In the genomic region with DNA sequence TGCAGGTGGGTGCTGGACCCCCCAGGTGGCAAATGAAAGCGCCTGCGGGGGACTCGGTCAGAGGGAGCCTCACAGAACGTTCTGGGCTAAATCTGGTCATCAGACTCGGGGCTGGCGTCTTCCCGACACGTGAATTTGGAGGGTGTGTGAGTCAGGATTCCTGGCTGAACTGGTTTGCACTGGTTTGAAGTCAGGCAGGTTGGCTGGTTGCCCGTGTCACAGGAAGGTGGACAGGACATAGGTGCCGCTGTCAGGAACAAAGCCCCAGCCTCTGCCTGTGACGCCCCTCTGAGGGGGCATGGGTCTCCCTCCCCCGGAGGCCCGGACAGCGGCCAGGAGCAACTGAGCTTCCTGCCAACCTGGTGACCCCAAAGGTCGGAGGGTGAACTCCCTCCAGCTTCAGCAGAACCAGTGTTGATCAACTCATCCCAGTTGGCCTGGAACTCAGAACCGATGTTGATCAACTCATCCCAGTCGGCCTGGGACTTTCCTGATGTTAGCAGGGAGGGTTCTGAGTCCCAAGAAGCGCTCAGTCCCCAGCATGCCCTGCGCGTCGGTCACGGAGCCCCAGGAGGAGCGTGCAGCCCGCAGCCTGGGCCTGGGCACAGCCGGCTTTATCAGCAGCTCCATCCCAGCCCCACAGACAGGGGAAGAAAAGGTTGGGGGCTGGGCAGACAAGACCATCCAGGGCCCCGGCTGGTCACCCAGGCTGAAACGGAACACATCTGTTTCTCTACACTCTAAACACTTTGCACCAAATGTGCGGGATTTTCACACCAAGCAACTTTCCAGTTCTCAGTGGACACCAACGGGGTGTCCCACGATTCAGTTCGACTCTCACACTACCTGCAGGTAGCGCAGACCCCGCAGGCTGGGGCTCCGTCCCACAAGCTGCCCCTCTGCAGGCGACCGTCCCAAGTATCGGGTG, we compare ENCODE assay signal across 13 cellular contexts. TPM values are rescaled to one million over a fixed set of nuclear protein-coding genes. Genes with fewer than 3 reads are reported as not detected.
A peak's percentile ranks its signal among the peaks of the same experiment; 100 is the strongest.
DNase-seq lines count a peak whose midpoint lies in the region; ATAC-seq and TF ChIP-seq lines count a peak whose summit lies in the region.
"Had no signal": no experiment of that assay in that cellular context is flagged by ENCODE, and none has a peak within 500 bp of the region (broad histone marks: within the 10 kb centered on the region; RNA-seq: fewer than 3 reads in every experiment).

No MANE protein-coding gene starts in this region.

- no peaks in the 10 kb centered on the region for H3K36me3 Mint-ChIP-seq in activated T-cell treated with anti-CD3 and anti-CD28 coated beads, Interleukin-2, amount 50 U/mL, for 4 hours (ENCODE audit: insufficient read depth)
- H3K36me3 Mint-ChIP-seq in activated T-cell treated with anti-CD3 and anti-CD28 coated beads, Interleukin-2, amount 50 U/mL, for 72 hours (ENCODE audit: insufficient read depth in 2 of 2) = no peaks in the 10 kb centered on the region
- H3K36me3 Mint-ChIP-seq: memory B cell; stimulated activated memory B cell treated with anti-CD40 and anti-IgM and Interleukin-4, amounts not matched to agents 10 μg/mL and 1 μg/mL and 100 μg/mL, for 72 hours had no signal

- no peaks in the 10 kb centered on the region for H3K9me3 Mint-ChIP-seq in activated T-cell treated with anti-CD3 and anti-CD28 coated beads, Interleukin-2, amount 50 U/mL, for 4 hours
- H3K9me3 Mint-ChIP-seq in activated T-cell treated with anti-CD3 and anti-CD28 coated beads, Interleukin-2, amount 50 U/mL, for 72 hours = no peaks in the 10 kb centered on the region
- H3K9me3 Mint-ChIP-seq: memory B cell; stimulated activated memory B cell treated with anti-CD40 and anti-IgM and Interleukin-4, amounts not matched to agents 10 μg/mL and 1 μg/mL and 100 μg/mL, for 72 hours had no signal

- intact Hi-C loops in body of pancreas (cut with DNase I) (no loop called here), lower lobe of right lung (cut with DNase I) (no loop called here), transverse colon (cut with DNase I; ENCODE audit: low total_unique reads) (no loop called here)

- H3K27ac ChIP-seq in body of pancreas = no peak overlapping the region
- no peak overlapping the region for H3K27ac ChIP-seq in lower lobe of right lung
- H3K27ac ChIP-seq in transverse colon = no peak overlapping the region
- H3K27ac ChIP-seq: SJCRH30 had no signal

- TF ChIP-seq EP300 in transverse colon (IDR thresholded peaks at IDR 0.05; ENCODE audit: low read depth) = no peak

- H3K27ac Mint-ChIP-seq in activated T-cell treated with anti-CD3 and anti-CD28 coated beads, Interleukin-2, amount 50 U/mL, for 72 hours = no peak overlapping the region
- H3K27ac Mint-ChIP-seq: memory B cell; stimulated activated memory B cell treated with anti-CD40 and anti-IgM and Interleukin-4, amounts not matched to agents 10 μg/mL and 1 μg/mL and 100 μg/mL, for 72 hours had no signal

- no peaks in the 10 kb centered on the region for H3K36me3 ChIP-seq in body of pancreas (replicated peaks in 1 of 2; ENCODE audit: insufficient read depth in 1 of 2, low read depth in 2 of 2)
- H3K36me3 ChIP-seq in lower lobe of right lung = no peaks in the 10 kb centered on the region
- no peaks in the 10 kb centered on the region for H3K36me3 ChIP-seq in transverse colon
- H3K36me3 ChIP-seq: SJCRH30 had no signal

- H3K4me1 Mint-ChIP-seq in activated T-cell treated with anti-CD3 and anti-CD28 coated beads, Interleukin-2, amount 50 U/mL, for 4 hours (ENCODE audit: low read depth) = peaks cover 12% of the 10 kb centered on the region
- H3K4me1 Mint-ChIP-seq in activated T-cell treated with anti-CD3 and anti-CD28 coated beads, Interleukin-2, amount 50 U/mL, for 72 hours (ENCODE audit: low read depth) = no peaks in the 10 kb centered on the region
- H3K4me1 Mint-ChIP-seq: stimulated activated memory B cell treated with anti-CD40 and anti-IgM and Interleukin-4, amounts not matched to agents 10 μg/mL and 1 μg/mL and 100 μg/mL, for 72 hours had no signal

- H3K4me1 ChIP-seq in body of pancreas (peaks cover 13% of the 10 kb centered on the region), lower lobe of right lung (no peaks in the 10 kb centered on the region), transverse colon (peaks cover 0 to 5% (median 0%) of the 10 kb centered on the region in 4 donors)
- H3K4me1 ChIP-seq: SJCRH30 had no signal

- no peak for TF ChIP-seq CTCF in body of pancreas (IDR thresholded peaks at IDR 0.05)
- no peak for TF ChIP-seq CTCF in lower lobe of right lung (IDR thresholded peaks at IDR 0.05)
- no peak for TF ChIP-seq CTCF in transverse colon (IDR thresholded peaks at IDR 0.05)

- DNase-seq in activated T-cell treated with anti-CD3 and anti-CD28 coated beads, Interleukin-2, amount 50 U/mL, for 4 hours = peak; percentile 4
- no peak for DNase-seq in activated T-cell treated with anti-CD3 and anti-CD28 coated beads, Interleukin-2, amount 50 U/mL, for 72 hours
- peak; percentile 69 to 87 (median 80) for DNase-seq in body of pancreas
- peak; percentile 74 for DNase-seq in lower lobe of right lung
- DNase-seq in transverse colon = peak; percentile 76
- DNase-seq: NCI-H187 treated with DMSO at 0.1 percent for 48 hours had no signal

- no peaks in the 10 kb centered on the region for H3K27me3 Mint-ChIP-seq in activated T-cell treated with anti-CD3 and anti-CD28 coated beads, Interleukin-2, amount 50 U/mL, for 4 hours (ENCODE audit: low read depth)
- H3K27me3 Mint-ChIP-seq in activated T-cell treated with anti-CD3 and anti-CD28 coated beads, Interleukin-2, amount 50 U/mL, for 72 hours (ENCODE audit: low read depth) = no peaks in the 10 kb centered on the region

- H3K4me3 ChIP-seq in body of pancreas (no peak overlapping the region), lower lobe of right lung (no peak overlapping the region), transverse colon (no peak overlapping the region)
- H3K4me3 ChIP-seq: SJCRH30, skin epidermis had no signal

- no peak for TF ChIP-seq POLR2A in body of pancreas (IDR thresholded peaks at IDR 0.05)
- no peak for TF ChIP-seq POLR2A in transverse colon (IDR thresholded peaks at IDR 0.05)

- no peaks in the 10 kb centered on the region for H3K27me3 ChIP-seq in body of pancreas
- H3K27me3 ChIP-seq in lower lobe of right lung (ENCODE audit: low read depth) = no peaks in the 10 kb centered on the region
- no peaks in the 10 kb centered on the region for H3K27me3 ChIP-seq in transverse colon
- H3K27me3 ChIP-seq: SJCRH30 had no signal

- H3K9me3 ChIP-seq in body of pancreas (no peaks in the 10 kb centered on the region), lower lobe of right lung (no peaks in the 10 kb centered on the region), transverse colon (no peaks in the 10 kb centered on the region)

- in situ Hi-C loops in transverse colon (cut with MboI; ENCODE audit: low pct_ligation_motif_present in 1 of 4, low pct_unique_long_range_greater_than_20kb in 1 of 4, low sequenced_read_pairs in 3 of 4) = no loop called here

- H3K4me3 Mint-ChIP-seq in activated T-cell treated with anti-CD3 and anti-CD28 coated beads, Interleukin-2, amount 50 U/mL, for 4 hours = no peak overlapping the region
- H3K4me3 Mint-ChIP-seq in activated T-cell treated with anti-CD3 and anti-CD28 coated beads, Interleukin-2, amount 50 U/mL, for 72 hours = no peak overlapping the region
- H3K4me3 Mint-ChIP-seq: memory B cell; stimulated activated memory B cell treated with anti-CD40 and anti-IgM and Interleukin-4, amounts not matched to agents 10 μg/mL and 1 μg/mL and 100 μg/mL, for 72 hours had no signal

- whole genome bisulfite sequencing in body of pancreas, 2 donors = 74 to 75% methylated on average over 31 to 37 of the region's 37 CpGs
- 79% methylated on average over 36 of the region's 37 CpGs; no CpG with 5 or more reads in 1 of the 2 donors for WGBS in transverse colon (ENCODE audit: low coverage in 1 of 2), 2 donors

- no peak for ATAC-seq in activated T-cell treated with anti-CD3 and anti-CD28 coated beads, Interleukin-2, amount 50 U/mL, for 4 hours
- no peak for ATAC-seq in activated T-cell treated with anti-CD3 and anti-CD28 coated beads, Interleukin-2, amount 50 U/mL, for 72 hours (replicated peaks in 1 of 2)
- peak; percentile 82 for ATAC-seq in body of pancreas
- peak; percentile 41 to 73 for ATAC-seq in lower lobe of right lung
- no peak for ATAC-seq in GM21786 (IDR thresholded peaks at IDR 0.05; ENCODE audit: unreplicated experiment)
- no peak for ATAC-seq in GM21381 (IDR thresholded peaks at IDR 0.05; ENCODE audit: unreplicated experiment)
- no peak for ATAC-seq in HG03196 (IDR thresholded peaks at IDR 0.05; ENCODE audit: unreplicated experiment)
- ATAC-seq: stimulated activated memory B cell treated with anti-CD40 and anti-IgM and Interleukin-4, amounts not matched to agents 10 μg/mL and 1 μg/mL and 100 μg/mL, for 72 hours had no signal

RNA-seq across cellular contexts. Expression of gene METRNL, which starts 14.4 kb away (rescaled TPM):
- 10 to 100 TPM; 12.1 to 26.2 (median 23.1) TPM for total RNA-seq in activated T-cell treated with anti-CD3 and anti-CD28 coated beads, Interleukin-2, amount 50 U/mL, for 4 hours
- total RNA-seq in activated T-cell treated with anti-CD3 and anti-CD28 coated beads, Interleukin-2, amount 50 U/mL, for 72 hours = 100 to 1,000 TPM; 137 to 198 TPM
- total RNA-seq in body of pancreas (10 to 100 TPM; 21.3 to 26.4 TPM), lower lobe of right lung (59.8 TPM), transverse colon (100 to 1,000 TPM in 2 of 4 donors, 10 to 100 TPM in 2; 46.8 to 325 (median 112) TPM)

Comparison
In these comparisons a context has a peak if more than half of its experiments do, and no peak if none do; other contexts are left out.
1. DNase-seq: peak in activated T-cell treated with anti-CD3 and anti-CD28 coated beads, Interleukin-2, amount 50 U/mL, for 4 hours (single experiment), body of pancreas (4 of 4), lower lobe of right lung (single experiment) and transverse colon (single experiment); none in activated T-cell treated with anti-CD3 and anti-CD28 coated beads, Interleukin-2, amount 50 U/mL, for 72 hours (0 of 2).
2. ATAC-seq: peak in body of pancreas (single experiment) and lower lobe of right lung (2 of 2); none in activated T-cell treated with anti-CD3 and anti-CD28 coated beads, Interleukin-2, amount 50 U/mL, for 4 hours (0 of 2), activated T-cell treated with anti-CD3 and anti-CD28 coated beads, Interleukin-2, amount 50 U/mL, for 72 hours (0 of 2), GM21786 (single experiment), GM21381 (single experiment) and HG03196 (single experiment).